4 cellular contexts compared by ENCODE assay signal in genomic region chr4:185028625-185029024, GRCh38. TPM values are rescaled to one million over a fixed set of nuclear protein-coding genes. Genes with fewer than 3 reads are reported as not detected.
"Had no signal": no experiment of that assay in that cellular context is flagged by ENCODE, and none has a peak within 500 bp of the region (broad histone marks: within the 10 kb centered on the region; RNA-seq: fewer than 3 reads in every experiment).

No MANE protein-coding gene starts in this region.

- H3K4me3 ChIP-seq: GM12878 had no signal

- DNase-seq: GDM1, GF-D8 had no signal

RNA-seq across cellular contexts. Expression of gene HELT, which starts 10.3 kb away (rescaled TPM):
- total RNA-seq: G401, GM12878 had no signal
